ENCODE assay signal across 15 cellular contexts in the genomic region with DNA sequence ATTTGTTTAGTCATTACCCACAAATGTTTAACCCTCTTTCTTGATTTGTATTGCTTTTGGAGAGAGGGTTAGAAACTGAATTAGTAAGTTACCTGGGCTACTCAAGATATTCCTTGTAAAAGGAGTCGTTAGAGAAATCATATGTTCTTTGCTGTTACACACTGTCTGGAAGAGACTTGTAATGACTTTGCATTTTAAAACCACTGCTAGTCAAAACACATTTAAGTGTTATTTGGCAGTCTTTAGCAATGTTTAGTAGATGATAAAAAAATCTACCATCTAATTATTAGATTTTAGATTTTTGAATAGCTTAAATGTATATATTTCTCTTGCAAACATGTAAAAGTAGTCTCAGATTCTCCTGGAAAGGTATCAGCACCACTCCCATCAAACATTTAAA. TPM values are rescaled to one million over a fixed set of nuclear protein-coding genes. Genes with fewer than 3 reads are reported as not detected.
DNase-seq lines count a peak whose midpoint lies in the region; ATAC-seq, FAIRE-seq and TF ChIP-seq lines count a peak whose summit lies in the region.
"Had no signal": no experiment of that assay in that cellular context is flagged by ENCODE, and none has a peak within 500 bp of the region (broad histone marks: within the 10 kb centered on the region; RNA-seq: fewer than 3 reads in every experiment).

No MANE protein-coding gene starts in this region.

- no peak for TF ChIP-seq RAD21 in A549 (conservative IDR thresholded peaks at IDR 0.05 in 1 of 2, IDR thresholded peaks at IDR 0.05 in 1 of 2)

- H3K79me2 ChIP-seq in osteoblast (ENCODE audit: insufficient read depth, low read length) = peaks cover 91% of the 10 kb centered on the region

- no peak for TF ChIP-seq POLR2A in A549 (IDR thresholded peaks at IDR 0.05; ENCODE audit: low read length)

- no peaks in the 10 kb centered on the region for H3K9me3 Mint-ChIP-seq in osteocyte (ENCODE audit: unreplicated experiment)
- H3K9me3 Mint-ChIP-seq: CD4-positive, alpha-beta memory T cell; GM23338 had no signal

- H3K4me1 Mint-ChIP-seq in osteocyte (ENCODE audit: unreplicated experiment) = peaks cover 37% of the 10 kb centered on the region

- no peak overlapping the region for H3K27ac Mint-ChIP-seq in osteocyte (ENCODE audit: unreplicated experiment)

- no peaks in the 10 kb centered on the region for H3K27me3 ChIP-seq in ascending aorta
- no peaks in the 10 kb centered on the region for H3K27me3 ChIP-seq in psoas muscle (ENCODE audit: insufficient read depth in 3 of 3, low read length in 2 of 3)
- no peaks in the 10 kb centered on the region for H3K27me3 ChIP-seq in osteoblast (ENCODE audit: insufficient read depth, low read length)
- H3K27me3 ChIP-seq: BE2C had no signal

- POLR2A ChIA-PET in A549 (lab: Yijun Ruan, JAX) = no interaction called here

- H3K36me3 ChIP-seq in ascending aorta (no peaks in the 10 kb centered on the region), psoas muscle (ENCODE audit: insufficient read depth in 1 of 2, low read depth in 1 of 2) (no peaks in the 10 kb centered on the region), osteoblast (ENCODE audit: insufficient read depth, low read length) (no peaks in the 10 kb centered on the region)
- H3K36me3 ChIP-seq: BE2C had no signal

- no peak overlapping the region for H3K4me3 ChIP-seq in A549
- no peak overlapping the region for H3K4me3 ChIP-seq in ascending aorta
- H3K4me3 ChIP-seq in psoas muscle = peak overlapping the region; percentile 90
- no peak overlapping the region for H3K4me3 ChIP-seq in osteoblast (ENCODE audit: insufficient read depth, low read length)
- H3K4me3 ChIP-seq: GM23338 had no signal

- CTCF ChIA-PET in A549 (lab: Yijun Ruan, JAX) = interaction anchor here (0.6 to 1.1 kb wide), 2 partner anchors 146 to 1517 kb away, joined by 3 to 5 read pairs; no protein-coding TSS in a partner anchor

- peaks cover 1% of the 10 kb centered on the region for H3K36me3 Mint-ChIP-seq in osteocyte (ENCODE audit: unreplicated experiment)
- H3K36me3 Mint-ChIP-seq: CD4-positive, alpha-beta memory T cell had no signal

- H3K4me3 Mint-ChIP-seq in osteocyte (ENCODE audit: unreplicated experiment) = no peak overlapping the region
- H3K4me3 Mint-ChIP-seq: CD4-positive, alpha-beta memory T cell; GM23338 had no signal

- no peak for TF ChIP-seq EP300 in A549 (IDR thresholded peaks at IDR 0.05)

- intact Hi-C loops in ascending aorta (cut with DNase I) (loop anchor here (5.0 kb wide), 1 partner anchor 59 kb away; no protein-coding TSS in a partner anchor), psoas muscle (cut with DNase I) (loop anchor here in 1 of 2 donors (5.0 to 10.0 kb wide), 2 partner anchors 34 to 141 kb away; no protein-coding TSS in a partner anchor)

- WGBS in A549 (ENCODE audit: missing lambda C conversion rate) = 84% methylated on average over 1 of the region's 1 CpG
- WGBS in psoas muscle, 3 donors = 30 to 57% (median 40%) methylated on average over 1 of the region's 1 CpG

- H3K27ac ChIP-seq in A549 (peak overlapping the region; percentile 60 to 62; a peak in 5 of 6 replicates), ascending aorta (peak overlapping the region; percentile 54 to 91), psoas muscle (peak overlapping the region; percentile 97), osteoblast (ENCODE audit: low read depth, low read length) (no peak overlapping the region)
- H3K27ac ChIP-seq: RWPE1 had no signal

- TF ChIP-seq CTCF in A549 (IDR thresholded peaks at IDR 0.05) (no peak), ascending aorta (IDR thresholded peaks at IDR 0.05) (no peak), psoas muscle (IDR thresholded peaks at IDR 0.05) (no peak), osteocyte (IDR thresholded peaks at IDR 0.05) (no peak), osteoblast (IDR thresholded peaks at IDR 0.05; ENCODE audit: extremely low read depth, low read depth, low read length) (no peak)

- no peaks in the 10 kb centered on the region for H3K27me3 Mint-ChIP-seq in osteocyte (ENCODE audit: unreplicated experiment)
- H3K27me3 Mint-ChIP-seq: CD4-positive, alpha-beta memory T cell had no signal

- FAIRE-seq in A549 (lab: Jason Lieb, UNC) (no peak), G401.6 (lab: Jason Lieb, UNC) (peak; percentile 64)

- H3K4me1 ChIP-seq in A549 = peaks cover 77% of the 10 kb centered on the region
- peaks cover 5 to 40% of the 10 kb centered on the region in 2 donors for H3K4me1 ChIP-seq in ascending aorta
- peaks cover 84% of the 10 kb centered on the region for H3K4me1 ChIP-seq in psoas muscle
- peaks cover 16% of the 10 kb centered on the region for H3K4me1 ChIP-seq in osteoblast (ENCODE audit: insufficient read depth, low read length)
- H3K4me1 ChIP-seq: BE2C had no signal

- DNase-seq in A549 (ENCODE audit: low read depth in 1 of 2, low spot score in 1 of 2) (no peak), ascending aorta (ENCODE audit: low spot score in 2 of 2) (no peak), psoas muscle (no peak), osteocyte (ENCODE audit: extremely low spot score, unreplicated experiment) (no peak), osteoblast (ENCODE audit: insufficient read length, low spot score, missing footprints) (no peak)
- DNase-seq: BE2C; CD4-positive, alpha-beta memory T cell; NCI-H1105 treated with DMSO at 0.1 percent for 48 hours; NCI-H2029; SK-N-SH had no signal

- no peak for ATAC-seq in A549
- ATAC-seq in psoas muscle = peak in 1 of 4 donors; percentile 6
- ATAC-seq in HG03025 (IDR thresholded peaks at IDR 0.05; ENCODE audit: low FRiP score, unreplicated experiment) = no peak
- ATAC-seq in HG03460 (IDR thresholded peaks at IDR 0.05; ENCODE audit: unreplicated experiment) = no peak
- ATAC-seq: GM23338 had no signal

- peaks cover 17% of the 10 kb centered on the region for H4K20me1 ChIP-seq in osteoblast (ENCODE audit: insufficient read depth, low read length)

- H2AFZ ChIP-seq in osteoblast (ENCODE audit: low read length) = no peak overlapping the region
- H2AFZ ChIP-seq: GM23338 had no signal

- peak overlapping the region; percentile 66 for H3K4me2 ChIP-seq in A549
- H3K4me2 ChIP-seq in osteoblast (ENCODE audit: insufficient read depth, low read length) = no peak overlapping the region
- H3K4me2 ChIP-seq: GM23338 had no signal

- H3K9me3 ChIP-seq in A549 (no peaks in the 10 kb centered on the region), ascending aorta (no peaks in the 10 kb centered on the region), psoas muscle (no peaks in the 10 kb centered on the region), osteoblast (ENCODE audit: low read depth, low read length) (no peaks in the 10 kb centered on the region)
- H3K9me3 ChIP-seq: BE2C, SK-N-SH had no signal

TF ChIP-seq in A549, 52 proteins besides CTCF, POLR2A, EP300 and RAD21:
- TF ChIP-seq JUN (IDR thresholded peaks at IDR 0.05) (no peak), EHMT2 (IDR thresholded peaks at IDR 0.05; ENCODE audit: low read depth) (no peak), MAZ (IDR thresholded peaks at IDR 0.05; ENCODE audit: borderline replicate concordance, low read depth, low read length) (no peak), GATA3 (IDR thresholded peaks at IDR 0.05; ENCODE audit: borderline replicate concordance) (no peak), ZNF302 (CRISPR knock-in tag; IDR thresholded peaks at IDR 0.05) (no peak)
TF ChIP-seq in A549: peak in this region for 0.

RNA-seq across cellular contexts. Expression of gene OSBPL9, which starts 6.6 kb away (rescaled TPM):
- polyA plus RNA-seq in A549 (2011; rRNA removed) (93.7 and 108 TPM in 2 replicates), A549 (2017; fragmentation: RNase III; extraction: RNeasy Plus Mini Kit Qiagen cat#74134 plus additional on column Dnase treatment) (45.1 to 52.9 TPM (median 52.6 TPM) in 3 replicates), psoas muscle (10 to 100 TPM; 15.6 to 84.8 (median 60.6) TPM)
- 21.0 and 30.1 TPM in 2 replicates for polyA plus RNA-seq in A549 (2012; cell fraction: cytosol; rRNA removed)
- polyA plus RNA-seq in A549 (2012; cell fraction: nucleus; rRNA removed) = 12.7 and 18.9 TPM in 2 replicates
- 139 and 185 TPM in 2 replicates for polyA minus RNA-seq in A549 (2011; rRNA and poly(A)+ RNA removed)
- total RNA-seq in ascending aorta (101 TPM), psoas muscle (100 to 1,000 TPM in 1 of 4 donors, 10 to 100 TPM in 3; 32.5 to 141 (median 52.0) TPM), osteocyte (103 and 107 TPM in 2 replicates), osteoblast (87.9 and 96.4 TPM in 2 replicates)
